14 cellular contexts compared by ENCODE assay signal in the genomic region with DNA sequence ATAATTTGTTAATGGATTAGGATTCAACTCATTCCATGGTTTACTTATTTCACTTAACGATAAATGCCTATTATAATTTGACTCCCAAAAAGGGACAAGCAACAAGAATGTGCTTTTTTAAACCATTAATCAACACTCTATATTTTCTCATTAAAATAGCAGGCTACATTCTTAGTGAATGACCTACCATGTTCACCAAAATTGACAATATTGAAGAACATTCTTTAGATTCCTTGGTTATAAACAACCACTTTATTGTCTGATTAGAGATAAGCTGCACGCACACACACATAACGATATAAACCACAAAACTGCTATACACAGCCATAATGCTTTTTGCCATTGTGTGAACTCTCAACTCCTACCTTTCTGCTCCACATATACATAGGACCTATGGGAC.
"Had no signal": no experiment of that assay in that cellular context is flagged by ENCODE, and none has a peak within 500 bp of the region (broad histone marks: within the 10 kb centered on the region; RNA-seq: fewer than 3 reads in every experiment).

No MANE protein-coding gene starts in this region.

- H3K27ac ChIP-seq: hepatocyte had no signal

- H3K4me3 ChIP-seq: hepatocyte had no signal

- DNase-seq: activated CD4-positive, alpha-beta T cell treated with anti-CD3 and anti-CD28 coated beads for 1 hour; activated CD4-positive, alpha-beta T cell treated with anti-CD3 and anti-CD28 coated beads, Interleukin-2, amount 50 U/mL, for 48 hours; activated CD8-positive, alpha-beta memory T cell treated with anti-CD3 and anti-CD28 coated beads, Interleukin-2, amount 10 ng/mL, durations not matched to agents 7 days and 5 days; activated effector memory CD4-positive, alpha-beta T cell treated with Interleukin-2 at 50 U/mL for 16 hours; activated T-cell treated with anti-CD3 and anti-CD28 coated beads, Interleukin-2, amount 50 U/mL, for 24 hours; amygdala; mesendoderm; occipital lobe; stimulated activated CD4-positive, alpha-beta T cell treated with anti-CD3 and anti-CD28 coated beads, Interleukin-12 subunit alpha, Interleukin-12 subunit beta, amount 100 ng/mL, for 4 hours; stimulated activated naive CD4-positive, alpha-beta T cell; T1000; trophoblast cell had no signal

- ATAC-seq: activated CD8-positive, alpha-beta memory T cell treated with anti-CD3 and anti-CD28 coated beads, Interleukin-2, amount 10 ng/mL, durations not matched to agents 7 days and 5 days; activated naive CD4-positive, alpha-beta T cell treated with anti-CD3 and anti-CD28 coated beads, Interleukin-2, amount 50 U/mL, for 72 hours had no signal

- H3K27me3 ChIP-seq: hepatocyte had no signal
